In genomic region chr9:124510650-124511425, GRCh38 we compare ENCODE assay signal across 3 cellular contexts.
TF ChIP-seq lines count a peak whose summit lies in the region.

No MANE protein-coding gene starts in this region.

TF ChIP-seq in A549, 52 proteins besides CTCF, POLR2A, EP300 and RAD21:
- TF ChIP-seq TP53 (CRISPR knock-in tag; IDR thresholded peaks at IDR 0.05) (no peak), CEBPB (IDR thresholded peaks at IDR 0.05) (0 out of 4 replicates have a peak, but pooled peaks of 1 of the 2 experiments have one; percentile 31), JUN (IDR thresholded peaks at IDR 0.05) (no peak), ZFP36 (IDR thresholded peaks at IDR 0.05; ENCODE audit: borderline replicate concordance, partially characterized antibody) (peak; percentile 20), CHD4 (IDR thresholded peaks at IDR 0.05; ENCODE audit: borderline replicate concordance) (no peak)

TF ChIP-seq in HEK293, 187 proteins besides CTCF, POLR2A, EP300 and RAD21:
- TF ChIP-seq ZNF624 (tag by site-specific recombination; IDR thresholded peaks at IDR 0.05), result no peak
- TF ChIP-seq ZBTB21 (tag by site-specific recombination; IDR thresholded peaks at IDR 0.05), result no peak
- no peak for TF ChIP-seq ZNF664 (tag by site-specific recombination; IDR thresholded peaks at IDR 0.05)
- TF ChIP-seq ZNF37A (tag by site-specific recombination; IDR thresholded peaks at IDR 0.05), result no peak
- 0 out of 2 replicates have a peak, but pooled peaks have one; percentile 27 for TF ChIP-seq ZNF768 (tag by site-specific recombination; IDR thresholded peaks at IDR 0.05)

TF ChIP-seq in K562, 482 proteins besides CTCF, POLR2A, EP300 and RAD21 (continues in another document):
- TF ChIP-seq NUFIP1 (IDR thresholded peaks at IDR 0.05; ENCODE audit: partially characterized antibody) (no peak), MEIS2 (IDR thresholded peaks at IDR 0.05; ENCODE audit: partially characterized antibody) (peak; percentile 14), CHD4 (IDR thresholded peaks at IDR 0.05; ENCODE audit: insufficient read depth, insufficient replicate concordance, low read depth, low read length, poor library complexity, severe bottlenecking) (no peak), YY1 (IDR thresholded peaks at IDR 0.05; ENCODE audit: borderline replicate concordance in 1 of 3, control insufficient read depth in 1 of 3, extremely low read depth in 1 of 3, insufficient read depth in 3 of 3, insufficient read length in 1 of 3, insufficient replicate concordance in 2 of 3, low read depth in 1 of 3, low read length in 2 of 3) (peak in 2 of 3 experiments; percentile 9 to 30), ZFP36 (IDR thresholded peaks at IDR 0.05; ENCODE audit: low read depth, low read length, partially characterized antibody) (peak; percentile 85), ZNF12 (CRISPR knock-in tag; IDR thresholded peaks at IDR 0.05) (no peak), THAP12 (CRISPR knock-in tag; IDR thresholded peaks at IDR 0.05) (no peak), ZNF699 (CRISPR knock-in tag; IDR thresholded peaks at IDR 0.05; ENCODE audit: insufficient replicate concordance) (no peak), ZNF592 (IDR thresholded peaks at IDR 0.05) (0 out of 2 replicates have a peak, but pooled peaks have one; percentile 16), SMARCA5 (IDR thresholded peaks at IDR 0.05) (peak; percentile 52; the same call in 1 of the 2 replicates), HDAC1 (IDR thresholded peaks at IDR 0.05) (no peak), KDM1A (IDR thresholded peaks at IDR 0.05) (peak; percentile 68 to 87), HDAC2 (IDR thresholded peaks at IDR 0.05) (peak; percentile 18; the same call in 1 of the 2 replicates), HNRNPL (IDR thresholded peaks at IDR 0.05; ENCODE audit: low read depth, low read length) (no peak), PHTF2 (CRISPR knock-in tag; IDR thresholded peaks at IDR 0.05) (no peak), ATF3 (IDR thresholded peaks at IDR 0.05) (peak; percentile 71), ATF3 (CRISPR knock-in tag; conservative IDR thresholded peaks at IDR 0.05) (no peak), ADNP (tag; IDR thresholded peaks at IDR 0.05) (peak; percentile 76), BCOR (IDR thresholded peaks at IDR 0.05) (peak; percentile 93), ZBTB49 (CRISPR knock-in tag; IDR thresholded peaks at IDR 0.05; ENCODE audit: borderline replicate concordance) (no peak), CEBPB (tag; IDR thresholded peaks at IDR 0.05) (peak; percentile 94), GMEB1 (CRISPR knock-in tag; IDR thresholded peaks at IDR 0.05) (no peak), CBX5 (IDR thresholded peaks at IDR 0.05; ENCODE audit: borderline replicate concordance, low read depth) (no peak), ZNF316 (IDR thresholded peaks at IDR 0.05) (peak; percentile 27; the same call in 1 of the 2 replicates), TSHZ1 (CRISPR knock-in tag; IDR thresholded peaks at IDR 0.05) (no peak), ZNF511 (CRISPR knock-in tag; IDR thresholded peaks at IDR 0.05) (no peak), MECOM (CRISPR knock-in tag; IDR thresholded peaks at IDR 0.05) (no peak), ZNF655 (CRISPR knock-in tag; IDR thresholded peaks at IDR 0.05) (no peak), PREB (CRISPR knock-in tag; IDR thresholded peaks at IDR 0.05) (no peak), TAF9B (IDR thresholded peaks at IDR 0.05; ENCODE audit: partially characterized antibody) (no peak), FUS (optimal IDR thresholded peaks at IDR 0.05; ENCODE audit: low read depth, low read length) (no peak), BRD4 (IDR thresholded peaks at IDR 0.05) (no peak), POLR2B (IDR thresholded peaks at IDR 0.05; ENCODE audit: low read depth, partially characterized antibody) (no peak), CREM (IDR thresholded peaks at IDR 0.05; ENCODE audit: low read depth) (no peak), SMARCB1 (IDR thresholded peaks at IDR 0.05; ENCODE audit: insufficient read length, low read depth) (no peak), ELF1 (tag; IDR thresholded peaks at IDR 0.05) (no peak)
